Comparison of ENCODE assay signal across 24 cellular contexts in the genomic region with DNA sequence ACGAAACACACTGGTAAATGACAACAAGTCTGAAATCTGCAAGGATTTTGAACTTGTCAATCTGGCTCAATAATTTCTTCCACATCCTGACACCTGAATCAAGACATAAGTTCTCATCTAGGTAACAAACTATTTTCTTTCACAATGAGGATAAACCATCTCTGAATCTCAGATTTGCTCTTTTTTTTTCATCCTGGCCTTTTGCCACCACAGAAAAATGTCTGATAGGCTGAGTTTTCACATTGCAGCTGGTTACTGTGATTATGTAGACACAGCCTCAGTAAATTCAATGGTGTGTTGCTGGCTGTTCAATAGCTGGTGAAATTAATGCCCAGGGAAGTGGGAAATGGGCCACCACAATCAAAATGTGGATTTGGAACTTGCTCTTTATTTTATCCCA. TPM values are rescaled to one million over a fixed set of nuclear protein-coding genes. Genes with fewer than 3 reads are reported as not detected.
A peak's percentile ranks its signal among the peaks of the same experiment; 100 is the strongest.
DNase-seq lines count a peak whose midpoint lies in the region; ATAC-seq, FAIRE-seq and TF ChIP-seq lines count a peak whose summit lies in the region.
"Had no signal": no experiment of that assay in that cellular context is flagged by ENCODE, and none has a peak within 500 bp of the region (broad histone marks: within the 10 kb centered on the region; RNA-seq: fewer than 3 reads in every experiment).

No MANE protein-coding gene starts in this region.

- H3K4me1 ChIP-seq in HCT116 (ENCODE audit: control insufficient read depth in 1 of 2, insufficient read depth in 2 of 2, low read length in 2 of 2) (peaks cover 12 to 30% of the 10 kb centered on the region in 2 experiments), astrocyte (ENCODE audit: insufficient read depth, low read length) (peaks cover 40% of the 10 kb centered on the region), hepatocyte (ENCODE audit: insufficient read depth) (peaks cover 25% of the 10 kb centered on the region), smooth muscle cell (ENCODE audit: low read depth) (no peaks in the 10 kb centered on the region)
- H3K4me1 ChIP-seq: parathyroid adenoma had no signal

- H3K36me3 Mint-ChIP-seq in astrocyte (ENCODE audit: low read depth, unreplicated experiment): no peaks in the 10 kb centered on the region
- H3K36me3 Mint-ChIP-seq: activated CD4-positive, alpha-beta memory T cell treated with anti-CD3 and anti-CD28 coated beads for 36 hours; naive B cell; WTC11 had no signal

- H3K4me2 ChIP-seq in HCT116 (ENCODE audit: low read length) (peak overlapping the region; percentile 59; the same call in 1 of the 2 replicates), astrocyte (ENCODE audit: low read length) (peak overlapping the region; percentile 71), hepatocyte (peak overlapping the region; percentile 29), smooth muscle cell (no peak overlapping the region)

- TF ChIP-seq CTCF in HCT116 (IDR thresholded peaks at IDR 0.05 in 2 of 3, conservative IDR thresholded peaks at IDR 0.05 in 1 of 3; ENCODE audit: borderline replicate concordance in 1 of 3, insufficient read depth in 1 of 3, low read depth in 2 of 3, low read length in 2 of 3) (no peak), astrocyte (IDR thresholded peaks at IDR 0.05; ENCODE audit: insufficient read depth, low read depth, low read length) (no peak), hepatocyte (IDR thresholded peaks at IDR 0.05; ENCODE audit: poor library complexity) (no peak), smooth muscle cell (IDR thresholded peaks at IDR 0.05; ENCODE audit: borderline replicate concordance, insufficient read depth, poor library complexity, severe bottlenecking) (no peak)

- peak; percentile 34 for FAIRE-seq in astrocyte (lab: Jason Lieb, UNC)

- no peak overlapping the region for H3K4me3 ChIP-seq in HCT116 (replicated peaks in 1 of 2; ENCODE audit: low read depth in 1 of 2, low read length in 2 of 2)
- H3K4me3 ChIP-seq in astrocyte (ENCODE audit: insufficient read depth, low read depth, low read length): peak overlapping the region; percentile 17
- H3K4me3 ChIP-seq in hepatocyte: no peak overlapping the region
- no peak overlapping the region for H3K4me3 ChIP-seq in smooth muscle cell
- H3K4me3 ChIP-seq: vagina had no signal

- peaks cover 10% of the 10 kb centered on the region for H3K27me3 Mint-ChIP-seq in astrocyte (ENCODE audit: low read depth, unreplicated experiment)

- ATAC-seq in HCT116: no peak
- no peak for ATAC-seq in left lobe of liver
- ATAC-seq: WTC11 had no signal

- WGBS in hepatocyte (ENCODE audit: low lambda C conversion rate, missing lambda C conversion rate): 84% methylated on average over 1 of the region's 1 CpG
- 50% methylated on average over 1 of the region's 1 CpG for WGBS in smooth muscle cell (ENCODE audit: low lambda C conversion rate)

- H3K9ac ChIP-seq in HCT116 (ENCODE audit: low read length) (no peak overlapping the region), astrocyte (ENCODE audit: low read length) (no peak overlapping the region), smooth muscle cell (ENCODE audit: low read depth) (no peak overlapping the region)
- H3K9ac ChIP-seq: parathyroid adenoma had no signal

- no peak overlapping the region for H2AFZ ChIP-seq in HCT116 (ENCODE audit: low read depth, low read length, poor library complexity, severe bottlenecking)
- H2AFZ ChIP-seq in astrocyte (ENCODE audit: low read depth, low read length): no peak overlapping the region
- H2AFZ ChIP-seq in hepatocyte: no peak overlapping the region
- H2AFZ ChIP-seq in smooth muscle cell (ENCODE audit: low read depth): no peak overlapping the region
- H2AFZ ChIP-seq: parathyroid adenoma had no signal

- peaks cover 7% of the 10 kb centered on the region for H3F3A ChIP-seq in smooth muscle cell (ENCODE audit: low read depth)

- intact Hi-C loops in HCT116 (cut with micrococcal nuclease): loop anchor here (5.0 to 10.0 kb wide), 2 partner anchors 331 to 629 kb away; no protein-coding TSS in a partner anchor

- DNase-seq in HCT116 (ENCODE audit: low read depth, low spot score) (no peak), astrocyte (ENCODE audit: low read depth) (no peak), hepatocyte (ENCODE audit: low spot score) (no peak), smooth muscle cell (lab: John Stamatoyannopoulos, UW; ENCODE audit: unreplicated experiment) (no peak), left lobe of liver (ENCODE audit: low spot score) (no peak), NAMALWA (ENCODE audit: low spot score) (no peak), RPMI8226 (no peak), NCI-H524 treated with DMSO at 0.1 percent for 48 hours (lab: John Stamatoyannopoulos, UW) (no peak)
- DNase-seq: activated CD4-positive, alpha-beta memory T cell treated with anti-CD3 and anti-CD28 coated beads for 36 hours; activated effector memory CD4-positive, alpha-beta T cell treated with anti-CD3 and anti-CD28 coated beads, Interleukin-2, amount 50 U/mL, for 16 hours; activated T-cell treated with anti-CD3 and anti-CD28 coated beads for 4 hours; amygdala; GOT3; mesendoderm; naive B cell; NCI-H1092; NCI-H1930; NCI-H446 treated with DMSO at 0.1 percent for 48 hours had no signal

- H3K27me3 ChIP-seq in HCT116 (ENCODE audit: insufficient read depth, low read length) (peaks cover 10% of the 10 kb centered on the region; the same call in 1 of the 2 replicates), astrocyte (ENCODE audit: insufficient read depth, low read length) (no peaks in the 10 kb centered on the region), hepatocyte (peaks cover 27% of the 10 kb centered on the region), smooth muscle cell (ENCODE audit: low read depth) (peaks cover 28% of the 10 kb centered on the region)
- H3K27me3 ChIP-seq: vagina had no signal

- H3K27ac Mint-ChIP-seq in astrocyte (ENCODE audit: unreplicated experiment): peak overlapping the region; percentile 5
- H3K27ac Mint-ChIP-seq: activated CD4-positive, alpha-beta memory T cell treated with anti-CD3 and anti-CD28 coated beads for 36 hours; naive B cell; T-helper 2 cell treated with Interferon-gamma antibody and Interleukin-4, amounts not matched to agents 5 μg/mL and 100 μg/mL, for 36 hours; WTC11 had no signal

- CTCF ChIA-PET in HCT116 (lab: Charles Lee): interaction anchor here (2.3 kb wide), 1 partner anchor 397 kb away, joined by 7 read pairs; no protein-coding TSS in a partner anchor

- TF ChIP-seq POLR2A in HCT116 (IDR thresholded peaks at IDR 0.05; ENCODE audit: borderline replicate concordance, extremely low read depth, insufficient read depth, insufficient read length): no peak

- H3K79me2 ChIP-seq in HCT116 (ENCODE audit: insufficient read depth, low read length) (no peaks in the 10 kb centered on the region), astrocyte (ENCODE audit: insufficient read depth, low read length) (no peaks in the 10 kb centered on the region), hepatocyte (no peaks in the 10 kb centered on the region), smooth muscle cell (ENCODE audit: low read depth) (no peaks in the 10 kb centered on the region)
- H3K79me2 ChIP-seq: parathyroid adenoma had no signal

- H3K9me2 ChIP-seq in HCT116 (ENCODE audit: insufficient read depth): no peaks in the 10 kb centered on the region
- no peaks in the 10 kb centered on the region for H3K9me2 ChIP-seq in hepatocyte (replicated peaks; ENCODE audit: insufficient read depth)

- H4K20me1 ChIP-seq in HCT116 (ENCODE audit: insufficient read depth) (no peaks in the 10 kb centered on the region), astrocyte (ENCODE audit: insufficient read depth, low read length) (no peaks in the 10 kb centered on the region), hepatocyte (ENCODE audit: insufficient read depth, poor library complexity, severe bottlenecking) (no peaks in the 10 kb centered on the region), smooth muscle cell (ENCODE audit: low read depth) (no peaks in the 10 kb centered on the region)

- no peaks in the 10 kb centered on the region for H3K9me3 Mint-ChIP-seq in astrocyte (ENCODE audit: unreplicated experiment)
- H3K9me3 Mint-ChIP-seq: activated CD4-positive, alpha-beta memory T cell treated with anti-CD3 and anti-CD28 coated beads for 36 hours; central memory CD8-positive, alpha-beta T cell; naive B cell; T-helper 2 cell treated with Interferon-gamma antibody and Interleukin-4, amounts not matched to agents 5 μg/mL and 100 μg/mL, for 36 hours; WTC11 had no signal

- no peak for TF ChIP-seq RAD21 in HCT116 (IDR thresholded peaks at IDR 0.05; ENCODE audit: low read depth)

- H3K9me3 ChIP-seq in HCT116 (ENCODE audit: control insufficient read depth in 1 of 2, insufficient read depth in 1 of 2, low read depth in 1 of 2, low read length in 2 of 2): no peaks in the 10 kb centered on the region
- no peaks in the 10 kb centered on the region for H3K9me3 ChIP-seq in astrocyte (ENCODE audit: insufficient read depth, low read depth, low read length)
- H3K9me3 ChIP-seq in hepatocyte (ENCODE audit: low read depth): no peaks in the 10 kb centered on the region
- H3K9me3 ChIP-seq in smooth muscle cell (replicated peaks; ENCODE audit: low read depth): no peaks in the 10 kb centered on the region
- H3K9me3 ChIP-seq: vagina had no signal

- no TSS peak for BruUV-seq in HCT116 (replicated peaks; lab: Mats Ljungman, UMichigan)

- H3K36me3 ChIP-seq in HCT116 (ENCODE audit: control insufficient read depth in 1 of 2, insufficient read depth in 2 of 2, low read length in 2 of 2) (no peaks in the 10 kb centered on the region), astrocyte (ENCODE audit: insufficient read depth, low read length) (no peaks in the 10 kb centered on the region), hepatocyte (replicated peaks; ENCODE audit: insufficient read depth, low read depth) (no peaks in the 10 kb centered on the region), smooth muscle cell (ENCODE audit: low read depth) (no peaks in the 10 kb centered on the region)
- H3K36me3 ChIP-seq: vagina had no signal

- POLR2A ChIA-PET in HCT116 (lab: Charles Lee): no interaction called here

- H3K27ac ChIP-seq in HCT116 (ENCODE audit: low read depth, low read length) (no peak overlapping the region), astrocyte (ENCODE audit: low read depth, low read length) (no peak overlapping the region), hepatocyte (peak overlapping the region; percentile 37), smooth muscle cell (ENCODE audit: low read depth) (peak overlapping the region; percentile 72)
- H3K27ac ChIP-seq: C4-2B, parathyroid adenoma, vagina had no signal

- no peak overlapping the region for H3K4me3 Mint-ChIP-seq in astrocyte (ENCODE audit: unreplicated experiment)
- H3K4me3 Mint-ChIP-seq: activated CD4-positive, alpha-beta memory T cell treated with anti-CD3 and anti-CD28 coated beads for 36 hours; central memory CD8-positive, alpha-beta T cell; naive B cell; T-helper 2 cell treated with Interferon-gamma antibody and Interleukin-4, amounts not matched to agents 5 μg/mL and 100 μg/mL, for 36 hours; WTC11 had no signal

- peaks cover 47% of the 10 kb centered on the region for H3K4me1 Mint-ChIP-seq in astrocyte (ENCODE audit: low read depth, unreplicated experiment)

- RAD21 ChIA-PET in HCT116 (lab: Charles Lee; ENCODE audit: low non-redundant PET in 1 of 2, low total read pairs in 2 of 2, uncharacterized antibody in 2 of 2, unreplicated experiment in 2 of 2): no interaction called here

RNA-seq across cellular contexts. Expression of gene ADRA1B, which starts 2.8 kb away (rescaled TPM):
- total RNA-seq in HCT116 (2021; ENCODE audit: unreplicated experiment) (not detected), astrocyte (1.4 and 1.9 TPM in 2 replicates), hepatocyte (2.0 and 2.6 TPM in 2 replicates), smooth muscle cell (0.09 and 0.36 TPM in 2 replicates), left lobe of liver (12.0 TPM)
- 0.04 and 0.16 TPM in 2 replicates for polyA plus RNA-seq in HCT116 (2012)
- polyA plus RNA-seq in hepatocyte (3.5 and 3.8 TPM in 2 replicates), smooth muscle cell (0.34 and 1.2 TPM in 2 replicates)
- total RNA-seq: activated CD4-positive, alpha-beta memory T cell treated with anti-CD3 and anti-CD28 coated beads for 36 hours had no signal

Comparison
In these comparisons a context has a peak if more than half of its experiments do, and no peak if none do; other contexts are left out.
1. H3K27ac ChIP-seq: peak in hepatocyte (single experiment) and smooth muscle cell (single experiment); none in HCT116 (single experiment) and astrocyte (single experiment).